ENCODE assay signal across 24 cellular contexts in genomic region chr6:64516393-64516792, GRCh38.
"Had no signal": no experiment of that assay in that cellular context is flagged by ENCODE, and none has a peak within 500 bp of the region (broad histone marks: within the 10 kb centered on the region; RNA-seq: fewer than 3 reads in every experiment).

No MANE protein-coding gene starts in this region.

- FAIRE-seq: urothelium cell line had no signal

- H3K4me3 ChIP-seq: neural progenitor cell, ovary, psoas muscle, right lobe of liver, sigmoid colon, stomach, thoracic aorta, thyroid gland, tibial nerve, upper lobe of left lung, vagina had no signal

- H3K27me3 ChIP-seq: neural progenitor cell, ovary, right lobe of liver, sigmoid colon, stomach, thyroid gland, tibial nerve, upper lobe of left lung, vagina had no signal

- H3K36me3 ChIP-seq: neural progenitor cell, ovary, right lobe of liver, sigmoid colon, stomach, thoracic aorta, thyroid gland, tibial nerve, upper lobe of left lung, vagina had no signal

- DNase-seq: natural killer cell; occipital lobe; ovary; posterior cingulate gyrus; psoas muscle; right cardiac atrium; right lobe of liver; sigmoid colon; small intestine; stimulated activated CD4-positive, alpha-beta T cell treated with anti-CD3 and anti-CD28 coated beads, Interleukin-15, amount 100 ng/mL, for 24 hours; stimulated activated CD4-positive, alpha-beta T cell treated with anti-CD3 and anti-CD28 coated beads, Interleukin-2, amount 100 ng/mL, for 24 hours; stimulated activated CD4-positive, alpha-beta T cell treated with anti-CD3 and anti-CD28 coated beads, Interleukin-2, amount 100 ng/mL, for 48 hours; stimulated activated CD4-positive, alpha-beta T cell treated with anti-CD3 and anti-CD28 coated beads, Interleukin-4, amount 100 ng/mL, for 24 hours; stimulated activated naive B cell treated with anti-CD40 and anti-IgM and Interleukin-4, amounts not matched to agents 10 μg/mL and 1 μg/mL and 100 μg/mL, for 72 hours; stimulated activated naive CD4-positive, alpha-beta T cell treated with Interleukin-2 at 50 U/mL for 16 hours; stomach; thyroid gland; trophoblast cell; upper lobe of left lung had no signal
